ENCODE assay signal across 9 cellular contexts in genomic region chr2:207330912-207331311, GRCh38.
A peak's percentile ranks its signal among the peaks of the same experiment; 100 is the strongest.
DNase-seq lines count a peak whose midpoint lies in the region; ATAC-seq, FAIRE-seq and TF ChIP-seq lines count a peak whose summit lies in the region.
"Had no signal": no experiment of that assay in that cellular context is flagged by ENCODE, and none has a peak within 500 bp of the region (broad histone marks: within the 10 kb centered on the region; RNA-seq: fewer than 3 reads in every experiment).

No MANE protein-coding gene starts in this region.

- DNase-seq in NCI-H2171 treated with DMSO at 0.1 percent for 48 hours (lab: John Stamatoyannopoulos, UW) (peak; percentile 22), NCI-H2171 (lab: John Stamatoyannopoulos, UW) (no peak), NCI-H2107 (lab: John Stamatoyannopoulos, UW) (peak; percentile 39), astrocyte (ENCODE audit: low read depth) (peak; percentile 95), retinal pigment epithelial cell (ENCODE audit: low read depth) (peak; percentile 77), NCI-H1105 treated with DMSO at 0.1 percent for 48 hours (lab: John Stamatoyannopoulos, UW) (no peak)
- no peak for DNase-seq in CD4-positive, alpha-beta T cell

- H3K27me3 ChIP-seq in astrocyte (ENCODE audit: insufficient read depth, low read length) = no peaks in the 10 kb centered on the region
- H3K27me3 ChIP-seq in CD4-positive, alpha-beta T cell (ENCODE audit: control insufficient read depth, insufficient read depth, low read length) = no peaks in the 10 kb centered on the region

- H3K9ac ChIP-seq in astrocyte (ENCODE audit: low read length) = peak overlapping the region; percentile 37

- FAIRE-seq in astrocyte (lab: Jason Lieb, UNC) = no peak

- H3K4me1 ChIP-seq in HEK293 (ENCODE audit: control insufficient read depth, insufficient read depth, low read length) (0 out of 2 replicates have a peak, but pooled peaks cover 2% of the 10 kb centered on the region), astrocyte (ENCODE audit: insufficient read depth, low read length) (peaks cover 38% of the 10 kb centered on the region)

- H3K4me3 ChIP-seq in HEK293 (ENCODE audit: low read depth, low read length) (no peak overlapping the region), astrocyte (ENCODE audit: insufficient read depth, low read depth, low read length) (no peak overlapping the region), retinal pigment epithelial cell (ENCODE audit: low read length) (no peak overlapping the region)

- H3K4me3 Mint-ChIP-seq in astrocyte (ENCODE audit: unreplicated experiment) = no peak overlapping the region
- no peak overlapping the region for H3K4me3 Mint-ChIP-seq in CD4-positive, alpha-beta T cell
- H3K4me3 Mint-ChIP-seq: B cell had no signal

- H3K4me1 Mint-ChIP-seq in astrocyte (ENCODE audit: low read depth, unreplicated experiment) = peaks cover 63% of the 10 kb centered on the region
- peaks cover 11% of the 10 kb centered on the region for H3K4me1 Mint-ChIP-seq in CD4-positive, alpha-beta T cell (ENCODE audit: low read depth)

- H3K27ac Mint-ChIP-seq in astrocyte (ENCODE audit: unreplicated experiment) = peak overlapping the region; percentile 99
- no peak overlapping the region for H3K27ac Mint-ChIP-seq in CD4-positive, alpha-beta T cell
- H3K27ac Mint-ChIP-seq: B cell had no signal

- H3K9me3 ChIP-seq in HEK293 (ENCODE audit: control insufficient read depth, insufficient read depth, low read depth, low read length) = no peaks in the 10 kb centered on the region
- no peaks in the 10 kb centered on the region for H3K9me3 ChIP-seq in astrocyte (ENCODE audit: insufficient read depth, low read depth, low read length)
- H3K9me3 ChIP-seq in CD4-positive, alpha-beta T cell (ENCODE audit: control insufficient read depth, low read length) = no peaks in the 10 kb centered on the region

- H3K36me3 ChIP-seq in HEK293 (ENCODE audit: control insufficient read depth in 2 of 2, insufficient read depth in 1 of 2, low read length in 2 of 2) = no peaks in the 10 kb centered on the region
- no peaks in the 10 kb centered on the region for H3K36me3 ChIP-seq in astrocyte (ENCODE audit: insufficient read depth, low read length)

- H3K27ac ChIP-seq in HEK293 (ENCODE audit: extremely low read depth, low read depth, low read length) (no peak overlapping the region), astrocyte (ENCODE audit: low read depth, low read length) (peak overlapping the region; percentile 35)
- no peak overlapping the region for H3K27ac ChIP-seq in CD4-positive, alpha-beta T cell (ENCODE audit: low read depth, low read length)

- H4K20me1 ChIP-seq in astrocyte (ENCODE audit: insufficient read depth, low read length) = no peaks in the 10 kb centered on the region

- intact Hi-C loops in CD4-positive, alpha-beta T cell (cut with DNase I, micrococcal nuclease) = no loop called here

- no peak for ATAC-seq in CD4-positive, alpha-beta T cell (ENCODE audit: poor library complexity)

- no peaks in the 10 kb centered on the region for H3K79me2 ChIP-seq in astrocyte (ENCODE audit: insufficient read depth, low read length)

- H3K4me2 ChIP-seq in astrocyte (ENCODE audit: low read length) = peak overlapping the region; percentile 6

- TF ChIP-seq CTCF in HEK293 (tag by site-specific recombination; IDR thresholded peaks at IDR 0.05) = no peak
- TF ChIP-seq CTCF in astrocyte (IDR thresholded peaks at IDR 0.05; ENCODE audit: insufficient read depth, low read depth, low read length) = no peak
- no peak for TF ChIP-seq CTCF in retinal pigment epithelial cell (conservative IDR thresholded peaks at IDR 0.05; ENCODE audit: low read depth, low read length)
- TF ChIP-seq CTCF in CD4-positive, alpha-beta T cell (IDR thresholded peaks at IDR 0.05) = no peak

- POLR2A ChIA-PET in HEK293 (lab: Yijun Ruan, JAX) = interaction anchor here (0.5 to 0.8 kb wide), 2 partner anchors 165 to 435 kb away, joined by 4 read pairs; partner anchors contain the start of gene KLF7
- POLR2A ChIA-PET in CD4-positive, alpha-beta T cell (lab: Charles Lee) = no interaction called here

- H3K9me3 Mint-ChIP-seq in astrocyte (ENCODE audit: unreplicated experiment) = no peaks in the 10 kb centered on the region
- no peaks in the 10 kb centered on the region for H3K9me3 Mint-ChIP-seq in CD4-positive, alpha-beta T cell

- no peaks in the 10 kb centered on the region for H3K27me3 Mint-ChIP-seq in astrocyte (ENCODE audit: low read depth, unreplicated experiment)
- no peaks in the 10 kb centered on the region for H3K27me3 Mint-ChIP-seq in CD4-positive, alpha-beta T cell
- H3K27me3 Mint-ChIP-seq: B cell had no signal

- no peaks in the 10 kb centered on the region for H3K36me3 Mint-ChIP-seq in astrocyte (ENCODE audit: low read depth, unreplicated experiment)
- no peaks in the 10 kb centered on the region for H3K36me3 Mint-ChIP-seq in CD4-positive, alpha-beta T cell (ENCODE audit: low read depth)

- CTCF ChIA-PET in HEK293 (lab: Yijun Ruan, JAX) = interaction anchor here (1.2 kb wide), 1 partner anchor 16 kb away, joined by 4 read pairs; no protein-coding TSS in a partner anchor
- CTCF ChIA-PET in CD4-positive, alpha-beta T cell (lab: Charles Lee) = no interaction called here

- no peak overlapping the region for H2AFZ ChIP-seq in astrocyte (ENCODE audit: low read depth, low read length)

TF ChIP-seq in HEK293, 187 proteins besides CTCF, POLR2A, EP300 and RAD21 (continues in another document):
- TF ChIP-seq ZBTB48 (tag by site-specific recombination; IDR thresholded peaks at IDR 0.05) (0 out of 2 replicates have a peak, but pooled peaks have one; percentile 20), ZFHX2 (tag by site-specific recombination; conservative IDR thresholded peaks at IDR 0.05) (peak; percentile 67), ZNF600 (tag by site-specific recombination; IDR thresholded peaks at IDR 0.05) (peak; percentile 46; the same call in 1 of the 2 replicates), ZNF791 (tag by site-specific recombination; IDR thresholded peaks at IDR 0.05) (no peak), SP7 (tag by site-specific recombination; IDR thresholded peaks at IDR 0.05) (peak; percentile 56; the same call in 1 of the 2 replicates), PATZ1 (tag by site-specific recombination; IDR thresholded peaks at IDR 0.05) (peak; percentile 38; the same call in 1 of the 2 replicates), ZNF366 (tag by site-specific recombination; conservative IDR thresholded peaks at IDR 0.05) (peak; percentile 46; the same call in 1 of the 2 replicates), ZNF660 (tag by site-specific recombination; IDR thresholded peaks at IDR 0.05) (peak; percentile 55; the same call in 1 of the 2 replicates), ZBTB20 (tag by site-specific recombination; IDR thresholded peaks at IDR 0.05) (0 out of 2 replicates have a peak, but pooled peaks have one; percentile 14), TRIM28 (IDR thresholded peaks at IDR 0.05; ENCODE audit: borderline replicate concordance, low read length) (peak; percentile 30; the same call in 1 of the 2 replicates), ZNF645 (tag by site-specific recombination; IDR thresholded peaks at IDR 0.05) (no peak), ZNF530 (tag by site-specific recombination; IDR thresholded peaks at IDR 0.05; ENCODE audit: low read depth) (peak; percentile 45; the same call in 1 of the 2 replicates)
- TF ChIP-seq, protein P1, sequence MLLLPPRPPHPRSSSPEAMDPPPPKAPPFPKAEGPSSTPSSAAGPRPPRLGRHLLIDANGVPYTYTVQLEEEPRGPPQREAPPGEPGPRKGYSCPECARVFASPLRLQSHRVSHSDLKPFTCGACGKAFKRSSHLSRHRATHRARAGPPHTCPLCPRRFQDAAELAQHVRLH (tag by site-specific recombination; IDR thresholded peaks at IDR 0.05) = no peak
- TF ChIP-seq, protein P2, sequence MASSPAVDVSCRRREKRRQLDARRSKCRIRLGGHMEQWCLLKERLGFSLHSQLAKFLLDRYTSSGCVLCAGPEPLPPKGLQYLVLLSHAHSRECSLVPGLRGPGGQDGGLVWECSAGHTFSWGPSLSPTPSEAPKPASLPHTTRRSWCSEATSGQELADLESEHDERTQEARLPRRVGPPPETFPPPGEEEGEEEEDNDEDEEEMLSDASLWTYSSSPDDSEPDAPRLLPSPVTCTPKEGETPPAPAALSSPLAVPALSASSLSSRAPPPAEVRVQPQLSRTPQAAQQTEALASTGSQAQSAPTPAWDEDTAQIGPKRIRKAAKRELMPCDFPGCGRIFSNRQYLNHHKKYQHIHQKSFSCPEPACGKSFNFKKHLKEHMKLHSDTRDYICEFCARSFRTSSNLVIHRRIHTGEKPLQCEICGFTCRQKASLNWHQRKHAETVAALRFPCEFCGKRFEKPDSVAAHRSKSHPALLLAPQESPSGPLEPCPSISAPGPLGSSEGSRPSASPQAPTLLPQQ (tag by site-specific recombination; IDR thresholded peaks at IDR 0.05) = peak; percentile 58

Comparison
In these comparisons a context has a peak if more than half of its experiments do, and no peak if none do; other contexts are left out.
1. DNase-seq: peak in NCI-H2171 treated with DMSO at 0.1 percent for 48 hours (single experiment), NCI-H2107 (single experiment), astrocyte (single experiment) and retinal pigment epithelial cell (single experiment); none in NCI-H2171 (single experiment), NCI-H1105 treated with DMSO at 0.1 percent for 48 hours (single experiment) and CD4-positive, alpha-beta T cell (0 of 10).